Comparison of ENCODE assay signal across 13 cellular contexts in the genomic region with DNA sequence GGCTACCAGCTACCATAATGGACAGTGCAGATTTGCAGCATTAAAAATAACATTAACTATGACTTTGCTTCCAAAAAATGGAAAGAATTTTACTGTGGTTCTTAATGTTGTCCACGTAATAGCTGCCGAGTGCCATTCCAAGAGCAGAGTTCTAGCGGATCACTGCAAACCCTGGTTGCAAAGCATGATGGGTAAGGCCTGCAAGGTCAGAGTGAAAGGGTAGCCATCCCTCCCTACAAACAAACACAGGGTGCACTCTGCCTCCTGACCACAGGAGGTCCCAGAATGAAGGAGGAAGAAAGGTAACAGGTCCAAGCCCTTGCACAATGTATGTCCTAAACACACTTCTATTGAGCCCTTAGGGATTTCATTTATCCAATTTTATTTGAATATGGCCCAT.
A peak's percentile ranks its signal among the peaks of the same experiment; 100 is the strongest.
DNase-seq lines count a peak whose midpoint lies in the region; ATAC-seq and TF ChIP-seq lines count a peak whose summit lies in the region.
"Had no signal": no experiment of that assay in that cellular context is flagged by ENCODE, and none has a peak within 500 bp of the region (broad histone marks: within the 10 kb centered on the region; RNA-seq: fewer than 3 reads in every experiment).

No MANE protein-coding gene starts in this region.

- TF ChIP-seq CTCF in GM12865 (IDR thresholded peaks at IDR 0.05; ENCODE audit: insufficient read depth, low read depth, low read length, missing control alignments), result peak; percentile 25
- TF ChIP-seq CTCF in gastrocnemius medialis (IDR thresholded peaks at IDR 0.05 in 4 of 5, conservative IDR thresholded peaks at IDR 0.05 in 1 of 5), result peak in 4 of 5 experiments; percentile 20 to 44 (median 29)

- in situ Hi-C loops in gastrocnemius medialis (cut with MboI; ENCODE audit: low sequenced_read_pairs in 4 of 4), result no loop called here

- intact Hi-C loops in gastrocnemius medialis (cut with DNase I; ENCODE audit: low total_unique reads), result no loop called here

- peaks cover 38 to 40% of the 10 kb centered on the region in 2 donors for H3K4me1 ChIP-seq in gastrocnemius medialis
- H3K4me1 ChIP-seq: left lung had no signal

- ATAC-seq in gastrocnemius medialis, result peak; percentile 51 to 72
- ATAC-seq: activated CD4-positive, alpha-beta T cell treated with anti-CD3 and anti-CD28 coated beads for 36 hours; effector memory CD8-positive, alpha-beta T cell; left lung; Panc1 had no signal

- peak overlapping the region; percentile 4 to 61 (median 49) for H3K27ac ChIP-seq in gastrocnemius medialis
- H3K27ac ChIP-seq: left lung had no signal

- no peaks in the 10 kb centered on the region for H3K27me3 ChIP-seq in gastrocnemius medialis
- H3K27me3 ChIP-seq: left lung had no signal

- H3K4me3 ChIP-seq in GM12865 (ENCODE audit: low read depth, low read length) (no peak overlapping the region), gastrocnemius medialis (no peak overlapping the region)
- H3K4me3 ChIP-seq: left lung had no signal

- DNase-seq in GM12865 (ENCODE audit: low read depth) (peak; percentile 18), NCI-H226 (peak; percentile 18), erythroblast (lab: John Stamatoyannopoulos, UW) (peak; percentile 24 to 32), gastrocnemius medialis (peak in 1 of 2 donors; percentile 49), NOMO-1 treated with DMSO at 0.1 percent for 48 hours (lab: John Stamatoyannopoulos, UW; ENCODE audit: unreplicated experiment) (no peak)
- no peak for DNase-seq in activated CD8-positive, alpha-beta memory T cell treated with anti-CD3 and anti-CD28 coated beads for 24 hours
- DNase-seq in activated CD4-positive, alpha-beta T cell treated with anti-CD3 and anti-CD28 coated beads for 1 hour, result no peak
- DNase-seq: activated CD4-positive, alpha-beta T cell treated with anti-CD3 and anti-CD28 coated beads for 36 hours; activated naive CD4-positive, alpha-beta T cell treated with anti-CD3 and anti-CD28 coated beads for 36 hours; effector memory CD8-positive, alpha-beta T cell; left lung; NCI-H1048 had no signal

- H3K36me3 ChIP-seq in gastrocnemius medialis, result peaks cover 0 to 4% of the 10 kb centered on the region in 2 donors
- H3K36me3 ChIP-seq: left lung had no signal

- TF ChIP-seq POLR2A in erythroblast (IDR thresholded peaks at IDR 0.05; ENCODE audit: low read length) (no peak), gastrocnemius medialis (IDR thresholded peaks at IDR 0.05) (no peak)

- no peaks in the 10 kb centered on the region for H3K9me3 ChIP-seq in gastrocnemius medialis
- H3K9me3 ChIP-seq: left lung had no signal

Comparison
In these comparisons a context has a peak if more than half of its experiments do, and no peak if none do; other contexts are left out.
1. DNase-seq: peak in GM12865 (single experiment), NCI-H226 (single experiment) and erythroblast (2 of 2); none in NOMO-1 treated with DMSO at 0.1 percent for 48 hours (single experiment), activated CD8-positive, alpha-beta memory T cell treated with anti-CD3 and anti-CD28 coated beads for 24 hours (single experiment) and activated CD4-positive, alpha-beta T cell treated with anti-CD3 and anti-CD28 coated beads for 1 hour (single experiment).